Comparison of ENCODE assay signal across 1 cellular context in genomic region chr6:36508532-36508931, GRCh38.
TF ChIP-seq lines count a peak whose summit lies in the region.

No MANE protein-coding gene starts in this region.

TF ChIP-seq in IMR-90, 13 proteins besides CTCF, POLR2A, EP300 and RAD21:
- TF ChIP-seq SMC3 (IDR thresholded peaks at IDR 0.05; ENCODE audit: low read depth, low read length) (no peak), FOS (IDR thresholded peaks at IDR 0.05; ENCODE audit: low read depth, low read length) (no peak), MAFK (IDR thresholded peaks at IDR 0.05; ENCODE audit: low read depth, low read length) (no peak), MXI1 (IDR thresholded peaks at IDR 0.05; ENCODE audit: borderline replicate concordance, low read depth, low read length) (no peak), CEBPB (IDR thresholded peaks at IDR 0.05; ENCODE audit: low read depth, low read length) (no peak), RCOR1 (IDR thresholded peaks at IDR 0.05; ENCODE audit: insufficient replicate concordance, low read length) (no peak), USF2 (IDR thresholded peaks at IDR 0.05; ENCODE audit: low read depth, low read length) (no peak), CHD1 (IDR thresholded peaks at IDR 0.05; ENCODE audit: low read depth, low read length) (no peak), NFE2L2 (IDR thresholded peaks at IDR 0.05; ENCODE audit: low read depth, low read length) (no peak), RFX5 (IDR thresholded peaks at IDR 0.05; ENCODE audit: low read depth, low read length) (no peak), ELK1 (IDR thresholded peaks at IDR 0.05; ENCODE audit: borderline replicate concordance, low read depth, low read length) (no peak), BHLHE40 (IDR thresholded peaks at IDR 0.05; ENCODE audit: low read depth, low read length) (no peak), MAZ (IDR thresholded peaks at IDR 0.05; ENCODE audit: borderline replicate concordance, low read depth, low read length) (no peak)
TF ChIP-seq in IMR-90: peak in this region for 0.
